ENCODE assay signal across 9 cellular contexts in the genomic region with DNA sequence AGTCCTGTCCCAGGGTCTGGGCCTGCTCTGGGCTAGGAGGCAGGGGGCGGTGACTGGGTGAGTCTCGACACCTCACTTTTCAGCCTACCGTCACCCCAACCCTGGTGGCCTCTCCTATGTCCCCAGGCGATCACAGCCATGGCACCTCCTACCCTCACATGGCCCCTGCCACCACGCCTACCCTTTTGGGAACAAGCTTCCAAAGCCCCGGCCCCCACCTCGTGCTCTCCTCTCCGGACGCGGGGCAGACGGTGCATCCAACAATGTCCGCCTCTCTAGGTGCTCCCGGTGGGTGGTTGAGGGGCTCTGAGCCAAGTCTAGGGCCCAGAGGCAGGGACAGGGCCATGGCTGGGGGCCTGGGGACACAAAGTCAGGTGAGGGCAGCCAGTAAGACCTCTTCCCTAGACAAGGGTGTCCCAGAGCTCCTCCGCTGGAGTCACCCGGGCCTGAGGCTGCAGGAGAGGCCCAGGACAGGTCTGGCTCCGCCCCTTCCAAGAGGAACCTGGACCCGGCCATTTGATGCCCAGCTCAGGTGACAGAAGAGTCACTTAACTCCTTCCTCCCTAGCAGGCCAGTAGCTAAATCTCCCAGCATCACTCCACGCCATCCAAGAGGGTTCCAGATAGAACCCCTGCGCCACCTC. TPM values are rescaled to one million over a fixed set of nuclear protein-coding genes. Genes with fewer than 3 reads are reported as not detected.
DNase-seq lines count a peak whose midpoint lies in the region; ATAC-seq, FAIRE-seq and TF ChIP-seq lines count a peak whose summit lies in the region.
"Had no signal": no experiment of that assay in that cellular context is flagged by ENCODE, and none has a peak within 500 bp of the region (broad histone marks: within the 10 kb centered on the region; RNA-seq: fewer than 3 reads in every experiment).

A gene with protein sequence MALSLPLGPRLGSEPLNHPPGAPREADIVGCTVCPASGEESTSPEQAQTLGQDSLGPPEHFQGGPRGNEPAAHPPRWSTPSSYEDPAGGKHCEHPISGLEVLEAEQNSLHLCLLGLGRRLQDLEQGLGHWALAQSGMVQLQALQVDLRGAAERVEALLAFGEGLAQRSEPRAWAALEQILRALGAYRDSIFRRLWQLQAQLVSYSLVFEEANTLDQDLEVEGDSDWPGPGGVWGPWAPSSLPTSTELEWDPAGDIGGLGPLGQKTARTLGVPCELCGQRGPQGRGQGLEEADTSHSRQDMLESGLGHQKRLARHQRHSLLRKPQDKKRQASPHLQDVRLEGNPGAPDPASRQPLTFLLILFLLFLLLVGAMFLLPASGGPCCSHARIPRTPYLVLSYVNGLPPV (minus strand): TSS at position 478 of the 643 bp plus-strand sequence. CDS start 132 bp downstream, at position 346.

- H3K9ac ChIP-seq in HepG2 (ENCODE audit: insufficient read depth, low read depth, low read length) = peak within 1 kb of the TSS; percentile 86

- peaks cover 8% of the 10 kb centered on the region for H3K79me2 ChIP-seq in HepG2 (ENCODE audit: insufficient read depth, low read length)

- TF ChIP-seq CTCF in left ventricle myocardium inferior (IDR thresholded peaks at IDR 0.05; ENCODE audit: borderline replicate concordance) (no peak), body of pancreas (IDR thresholded peaks at IDR 0.05) (no peak), HepG2 (CRISPR knock-in tag; IDR thresholded peaks at IDR 0.05) (peak; percentile 6), upper lobe of right lung (IDR thresholded peaks at IDR 0.05) (no peak)

- H3K36me3 ChIP-seq in left ventricle myocardium inferior (no peaks in the 10 kb centered on the region), body of pancreas (replicated peaks in 1 of 2; ENCODE audit: insufficient read depth in 1 of 2, low read depth in 2 of 2) (no peaks in the 10 kb centered on the region), HepG2 (replicated peaks in 1 of 2; ENCODE audit: control insufficient read depth in 1 of 2, insufficient read depth in 2 of 2, low read length in 2 of 2) (peaks cover 0 to 6% of the 10 kb centered on the region in 2 experiments; a peak in 2 of 5 replicates), upper lobe of right lung (no peaks in the 10 kb centered on the region)

- H3K27me3 ChIP-seq in left ventricle myocardium inferior (ENCODE audit: low read depth) (no peaks in the 10 kb centered on the region), body of pancreas (no peaks in the 10 kb centered on the region), HepG2 (ENCODE audit: control insufficient read depth in 1 of 2, insufficient read depth in 2 of 2, low read length in 2 of 2) (no peaks in the 10 kb centered on the region; a peak in 1 of 5 replicates), upper lobe of right lung (no peaks in the 10 kb centered on the region)

- no peaks in the 10 kb centered on the region for H4K20me1 ChIP-seq in HepG2 (ENCODE audit: insufficient read depth, low read length)

- H3K27ac ChIP-seq in left ventricle myocardium inferior (replicated peaks) (peak within 1 kb of the TSS; percentile 30), body of pancreas (peak within 1 kb of the TSS; percentile 47 to 84 (median 70)), HepG2 (ENCODE audit: extremely low read length, insufficient read depth, low read length) (peak within 1 kb of the TSS; percentile 86), upper lobe of right lung (peak within 1 kb of the TSS; percentile 55)

- POLR2A ChIA-PET in HepG2 (lab: Yijun Ruan, JAX) = interaction anchor here (0.6 to 1.9 kb wide), 5 partner anchors 12 to 107 kb away, joined by 3 to 17 read pairs (median 7); a partner anchor contains a TSS

- CTCF ChIA-PET in HepG2 (lab: Yijun Ruan, JAX; ENCODE audit: low intra/inter-chr PET ratio, low total read pairs) = no interaction called here

- no peak for TF ChIP-seq RAD21 in HepG2 (CRISPR knock-in tag; IDR thresholded peaks at IDR 0.05)

- intact Hi-C loops in left ventricle myocardium inferior (cut with micrococcal nuclease) = no loop called here
- intact Hi-C loops in cardiac septum (cut with DNase I) = no loop called here
- intact Hi-C loops in body of pancreas (cut with DNase I) = no loop called here
- intact Hi-C loops in HepG2 (cut with micrococcal nuclease; ENCODE audit: unreplicated experiment) = loop anchor here (2.0 kb wide), 1 partner anchor 34 kb away; no protein-coding TSS in a partner anchor
- intact Hi-C loops in upper lobe of right lung (cut with DNase I) = no loop called here

- FAIRE-seq in HepG2 (lab: Jason Lieb, UNC) = peak; percentile 72
- FAIRE-seq: GM18507 had no signal

- TF ChIP-seq EP300 in HepG2 (IDR thresholded peaks at IDR 0.05; ENCODE audit: low read depth in 2 of 2, low read length in 2 of 2) (peak in 1 of 2 experiments; percentile 10; a peak in 1 of 4 replicates), HepG2 (CRISPR knock-in tag; IDR thresholded peaks at IDR 0.05; ENCODE audit: borderline replicate concordance) (no peak)

- H3K4me1 ChIP-seq in left ventricle myocardium inferior = peaks cover 21% of the 10 kb centered on the region
- H3K4me1 ChIP-seq in body of pancreas = peaks cover 26% of the 10 kb centered on the region
- peaks cover 52% of the 10 kb centered on the region for H3K4me1 ChIP-seq in HepG2 (ENCODE audit: insufficient read depth, low read length)
- H3K4me1 ChIP-seq in upper lobe of right lung = peaks cover 11% of the 10 kb centered on the region

- BruUV-seq in HepG2 (replicated peaks; lab: Mats Ljungman, UMichigan) = TSS peak; percentile 70

- DNase-seq in left ventricle myocardium inferior (no peak), cardiac septum (ENCODE audit: low spot score) (no peak), body of pancreas (peak; percentile 67 to 87 (median 85)), HepG2 (ENCODE audit: low spot score) (peak; percentile 77), upper lobe of right lung (peak; percentile 87), SW 1271 (lab: John Stamatoyannopoulos, UW) (no peak)
- DNase-seq in stimulated activated CD4-positive, alpha-beta T cell treated with anti-CD3 and anti-CD28 coated beads, Interleukin-1b, Interleukin-23, amount 100 ng/mL, for 48 hours = no peak

- ATAC-seq in body of pancreas (peak; percentile 85), HepG2 (peak; percentile 89), upper lobe of right lung (peak; percentile 88)
- ATAC-seq in activated CD4-positive, CD25-positive, alpha-beta regulatory T cell treated with anti-CD3 and anti-CD28 coated beads, Interleukin-2, amount 50 U/mL, for 24 hours = no peak

- TF ChIP-seq POLR2A in body of pancreas (IDR thresholded peaks at IDR 0.05) = peak; percentile 17 to 66 (median 66)
- TF ChIP-seq POLR2A in HepG2 (IDR thresholded peaks at IDR 0.05; ENCODE audit: insufficient read depth in 1 of 2, low read depth in 2 of 2, low read length in 2 of 2) = peak; percentile 80 to 94

- peak within 1 kb of the TSS; percentile 99 for H3K4me2 ChIP-seq in HepG2 (ENCODE audit: low read depth, low read length)

- peak within 1 kb of the TSS; percentile 59 for H3K4me3 ChIP-seq in left ventricle myocardium inferior
- H3K4me3 ChIP-seq in body of pancreas = peak within 1 kb of the TSS; percentile 10 to 18
- H3K4me3 ChIP-seq in HepG2 (replicated peaks in 1 of 3; ENCODE audit: insufficient read depth in 1 of 3, low read depth in 2 of 3, low read length in 3 of 3) = peak within 1 kb of the TSS; percentile 67 to 93 (median 72)
- peak within 1 kb of the TSS; percentile 53 for H3K4me3 ChIP-seq in upper lobe of right lung

- no peak within 1 kb of the TSS for H2AFZ ChIP-seq in HepG2 (ENCODE audit: low read length)

- 8 to 19% methylated on average over 3 to 18 of the region's 19 CpGs for WGBS in body of pancreas, 2 donors
- 10% methylated on average over 13 of the region's 19 CpGs for WGBS in HepG2 (ENCODE audit: low lambda C conversion rate)

- in situ Hi-C loops in HepG2 (cut with HindIII; ENCODE audit: extremely low pct_ligation_motif_present, low pct_unique_long_range_greater_than_20kb) = no loop called here

- no peaks in the 10 kb centered on the region for H3K9me3 ChIP-seq in left ventricle myocardium inferior (replicated peaks)
- no peaks in the 10 kb centered on the region for H3K9me3 ChIP-seq in body of pancreas
- H3K9me3 ChIP-seq in HepG2 (ENCODE audit: low read length) = no peaks in the 10 kb centered on the region
- no peaks in the 10 kb centered on the region for H3K9me3 ChIP-seq in upper lobe of right lung

TF ChIP-seq in HepG2, 621 proteins besides CTCF, POLR2A, EP300 and RAD21 (continues in another document):
- no peak for TF ChIP-seq STAT5B (CRISPR knock-in tag; IDR thresholded peaks at IDR 0.05)
- TF ChIP-seq KDM5B (CRISPR knock-in tag; IDR thresholded peaks at IDR 0.05; ENCODE audit: borderline replicate concordance) = peak; percentile 84
- peak; percentile 33; the same call in 1 of the 2 replicates for TF ChIP-seq ZBTB38 (CRISPR knock-in tag; IDR thresholded peaks at IDR 0.05)

RNA-seq across cellular contexts. Expression of the gene that starts here (rescaled TPM):
- 0.58 TPM for total RNA-seq in left ventricle myocardium inferior
- 0.13 TPM for total RNA-seq in cardiac septum
- 1 to 10 TPM; 4.9 to 9.3 TPM for total RNA-seq in body of pancreas
- 20.7 and 23.0 TPM in 2 replicates for total RNA-seq in HepG2 (2016; rRNA removed; fragmentation: Illumina TruSeq; extraction: Trizol)
- 11.5 TPM in 2 replicates for total RNA-seq in HepG2 (2016; cell fraction: cytosol; rRNA removed; fragmentation: Illumina TruSeq; extraction: Trizol; ENCODE audit: low read depth)
- 21.1 and 22.0 TPM in 2 replicates for total RNA-seq in HepG2 (2016; cell fraction: insoluble cytoplasmic fraction; rRNA removed; fragmentation: Illumina TruSeq; extraction: Trizol)
- 13.9 and 18.8 TPM in 2 replicates for total RNA-seq in HepG2 (2016; cell fraction: membrane; rRNA removed; fragmentation: Illumina TruSeq; extraction: Trizol)
- 13.2 and 14.2 TPM in 2 replicates for total RNA-seq in HepG2 (2016; cell fraction: nucleus; rRNA removed; fragmentation: Illumina TruSeq; extraction: Trizol)
- 13.7 and 19.9 TPM in 2 replicates for polyA plus RNA-seq in HepG2 (2011; rRNA removed)
- 10.9 and 15.9 TPM in 2 replicates for polyA plus RNA-seq in HepG2 (2011; cell fraction: cytosol; rRNA removed)
- polyA plus RNA-seq in HepG2 (2011; cell fraction: nucleus; rRNA removed) = 19.7 and 29.4 TPM in 2 replicates
- polyA plus RNA-seq in HepG2 (2012) = 10.9 and 11.0 TPM in 2 replicates
- polyA plus RNA-seq in HepG2 (2016; cell fraction: cytosol; fragmentation: Illumina TruSeq; extraction: Trizol; ENCODE audit: low read depth) = 13.1 and 16.9 TPM in 2 replicates
- 22.3 and 24.9 TPM in 2 replicates for polyA plus RNA-seq in HepG2 (2016; cell fraction: insoluble cytoplasmic fraction; fragmentation: Illumina TruSeq; extraction: Trizol; ENCODE audit: low read depth)
- 15.1 and 18.4 TPM in 2 replicates for polyA plus RNA-seq in HepG2 (2016; cell fraction: membrane; fragmentation: Illumina TruSeq; extraction: Trizol; ENCODE audit: low read depth)
- polyA plus RNA-seq in HepG2 (2016; cell fraction: nucleus; fragmentation: Illumina TruSeq; extraction: Trizol; ENCODE audit: insufficient read depth, low read depth) = 24.9 and 28.1 TPM in 2 replicates
- polyA minus RNA-seq in HepG2 (2011; rRNA and poly(A)+ RNA removed; ENCODE audit: low replicate concordance) = 0.28 and 15.7 TPM in 2 replicates
- 6.9 and 7.3 TPM in 2 replicates for polyA minus RNA-seq in HepG2 (2011; cell fraction: cytosol; rRNA and poly(A)+ RNA removed)
- 5.7 and 10.1 TPM in 2 replicates for polyA minus RNA-seq in HepG2 (2011; cell fraction: nucleus; rRNA and poly(A)+ RNA removed)
- total RNA-seq in upper lobe of right lung = 8.1 TPM

Comparison
In these comparisons a context has a peak if more than half of its experiments do, and no peak if none do; other contexts are left out.
1. DNase-seq: peak in body of pancreas (4 of 4), HepG2 (single experiment) and upper lobe of right lung (single experiment); none in left ventricle myocardium inferior (single experiment), cardiac septum (single experiment), stimulated activated CD4-positive, alpha-beta T cell treated with anti-CD3 and anti-CD28 coated beads, Interleukin-1b, Interleukin-23, amount 100 ng/mL, for 48 hours (single experiment) and SW 1271 (0 of 2).
2. H3K27ac ChIP-seq: peak in every context shown above with its lines; median percentile 86 in HepG2; 70 in body of pancreas; 55 in upper lobe of right lung; 30 in left ventricle myocardium inferior.
3. H3K4me3 ChIP-seq: peak in every context shown above with its lines; median percentile 72 in HepG2; 59 in left ventricle myocardium inferior; 53 in upper lobe of right lung; 14 in body of pancreas.
4. ATAC-seq: peak in body of pancreas (single experiment), HepG2 (single experiment) and upper lobe of right lung (single experiment); none in activated CD4-positive, CD25-positive, alpha-beta regulatory T cell treated with anti-CD3 and anti-CD28 coated beads, Interleukin-2, amount 50 U/mL, for 24 hours (0 of 2).